Comparison of ENCODE assay signal across 8 cellular contexts in genomic region chr5:103562453-103563157, GRCh38. TPM values are rescaled to one million over a fixed set of nuclear protein-coding genes. Genes with fewer than 3 reads are reported as not detected.
A peak's percentile ranks its signal among the peaks of the same experiment; 100 is the strongest.
DNase-seq lines count a peak whose midpoint lies in the region; ATAC-seq, FAIRE-seq and TF ChIP-seq lines count a peak whose summit lies in the region.

Gene NUDT12, minus strand, starts transcription at chr5:103562789. Its CDS starts 2,541 bp downstream, at chr5:103560248.

- TF ChIP-seq RAD21 in HepG2 (CRISPR knock-in tag; IDR thresholded peaks at IDR 0.05), result no peak

- POLR2A ChIA-PET in A673 (lab: Charles Lee; ENCODE audit: low non-redundant PET) (interaction anchor here (0.8 kb wide), 1 partner anchor 443 kb away, joined by 11 read pairs; the partner anchor contains the start of gene GIN1), HepG2 (lab: Yijun Ruan, JAX) (interaction anchor here (0.6 kb wide), 1 partner anchor 518 kb away, joined by 3 read pairs; no protein-coding TSS in a partner anchor)
- POLR2A ChIA-PET in activated CD4-positive, alpha-beta T cell treated with anti-CD3 and anti-CD28 coated beads, Interleukin-2, amount 10 ng/mL, durations not matched to agents 7 days and 5 days (lab: Charles Lee), result no interaction called here

- TF ChIP-seq EP300 in HepG2 (IDR thresholded peaks at IDR 0.05; ENCODE audit: low read depth in 2 of 2, low read length in 2 of 2) (no peak), HepG2 (CRISPR knock-in tag; IDR thresholded peaks at IDR 0.05; ENCODE audit: borderline replicate concordance) (no peak)

- TF ChIP-seq CTCF in A673 (conservative IDR thresholded peaks at IDR 0.05; ENCODE audit: low read depth, low read length), result no peak
- peak in 5 of 56 donors; percentile 5 to 17 (median 11) for TF ChIP-seq CTCF in dorsolateral prefrontal cortex (IDR thresholded peaks at IDR 0.05 in 54 of 56, conservative IDR thresholded peaks at IDR 0.05 in 2 of 56; ENCODE audit: low read depth in 1 of 56, partially characterized antibody in 56 of 56)
- no peak for TF ChIP-seq CTCF in HepG2 (CRISPR knock-in tag; IDR thresholded peaks at IDR 0.05)

- no peaks in the 10 kb centered on the region for H4K20me1 ChIP-seq in HepG2 (ENCODE audit: insufficient read depth, low read length)

- peaks cover 18% of the 10 kb centered on the region for H3K4me1 Mint-ChIP-seq in activated CD4-positive, alpha-beta T cell treated with anti-CD3 and anti-CD28 coated beads, Interleukin-2, amount 10 ng/mL, durations not matched to agents 7 days and 5 days

- H3K27me3 Mint-ChIP-seq in activated CD4-positive, alpha-beta T cell treated with anti-CD3 and anti-CD28 coated beads, Interleukin-2, amount 10 ng/mL, durations not matched to agents 7 days and 5 days, result no peaks in the 10 kb centered on the region

- H3K4me2 ChIP-seq in HepG2 (ENCODE audit: low read depth, low read length), result peak within 1 kb of the TSS; percentile 69

- H3K9me3 Mint-ChIP-seq in activated CD4-positive, alpha-beta T cell treated with anti-CD3 and anti-CD28 coated beads, Interleukin-2, amount 10 ng/mL, durations not matched to agents 7 days and 5 days, result no peaks in the 10 kb centered on the region

- H3K79me2 ChIP-seq in HepG2 (ENCODE audit: insufficient read depth, low read length), result no peaks in the 10 kb centered on the region

- intact Hi-C loops in A673 (cut with micrococcal nuclease; ENCODE audit: unreplicated experiment) (no loop called here), dorsolateral prefrontal cortex (cut with DNase I) (no loop called here), HepG2 (cut with micrococcal nuclease; ENCODE audit: unreplicated experiment) (no loop called here)

- DNase-seq in A673 (ENCODE audit: low spot score), result peak; percentile 87
- DNase-seq in NCI-H2196 (lab: John Stamatoyannopoulos, UW; ENCODE audit: unreplicated experiment), result peak; percentile 71
- peak; percentile 29 for DNase-seq in activated CD4-positive, alpha-beta T cell treated with anti-CD3 and anti-CD28 coated beads, Interleukin-2, amount 10 ng/mL, durations not matched to agents 7 days and 5 days
- DNase-seq in dorsolateral prefrontal cortex, result peak; percentile 60 to 82 (median 73)
- peak; percentile 39 for DNase-seq in HepG2 (ENCODE audit: low spot score)
- peak; percentile 14 for DNase-seq in stimulated activated CD4-positive, alpha-beta T cell treated with anti-CD3 and anti-CD28 coated beads, Interleukin-2, amount 100 ng/mL, for 4 hours (ENCODE audit: low read depth)

- CTCF ChIA-PET in A673 (lab: Charles Lee) (no interaction called here), HepG2 (lab: Yijun Ruan, JAX; ENCODE audit: low intra/inter-chr PET ratio, low total read pairs) (no interaction called here)
- CTCF ChIA-PET in activated CD4-positive, alpha-beta T cell treated with anti-CD3 and anti-CD28 coated beads, Interleukin-2, amount 10 ng/mL, durations not matched to agents 7 days and 5 days (lab: Charles Lee), result no interaction called here

- BruUV-seq in A673 (replicated peaks; lab: Mats Ljungman, UMichigan) (no TSS peak), HepG2 (replicated peaks; lab: Mats Ljungman, UMichigan) (no TSS peak)

- H3K4me3 ChIP-seq in A673 (ENCODE audit: low read depth, low read length, poor library complexity, severe bottlenecking) (peak within 1 kb of the TSS; percentile 59), dorsolateral prefrontal cortex (peak within 1 kb of the TSS; percentile 61 to 91 (median 77)), HepG2 (replicated peaks in 1 of 3; ENCODE audit: insufficient read depth in 1 of 3, low read depth in 2 of 3, low read length in 3 of 3) (peak within 1 kb of the TSS; percentile 56 to 72 (median 70))

- H3K9me3 ChIP-seq in A673 (ENCODE audit: low read depth, low read length, poor library complexity, severe bottlenecking) (no peaks in the 10 kb centered on the region), HepG2 (ENCODE audit: low read length) (no peaks in the 10 kb centered on the region)

- in situ Hi-C loops in HepG2 (cut with HindIII; ENCODE audit: extremely low pct_ligation_motif_present, low pct_unique_long_range_greater_than_20kb), result no loop called here

- H3K9ac ChIP-seq in HepG2 (ENCODE audit: insufficient read depth, low read depth, low read length), result peak within 1 kb of the TSS; percentile 64

- H3K36me3 Mint-ChIP-seq in activated CD4-positive, alpha-beta T cell treated with anti-CD3 and anti-CD28 coated beads, Interleukin-2, amount 10 ng/mL, durations not matched to agents 7 days and 5 days (ENCODE audit: low read depth), result no peaks in the 10 kb centered on the region

- no peak for FAIRE-seq in HepG2 (lab: Jason Lieb, UNC)

- H3K27ac Mint-ChIP-seq in activated CD4-positive, alpha-beta T cell treated with anti-CD3 and anti-CD28 coated beads, Interleukin-2, amount 10 ng/mL, durations not matched to agents 7 days and 5 days, result peak within 1 kb of the TSS; percentile 67

- 38% methylated on average over 29 of the region's 37 CpGs for WGBS in HepG2 (ENCODE audit: low lambda C conversion rate)

- peak within 1 kb of the TSS; percentile 78 for H3K4me3 Mint-ChIP-seq in activated CD4-positive, alpha-beta T cell treated with anti-CD3 and anti-CD28 coated beads, Interleukin-2, amount 10 ng/mL, durations not matched to agents 7 days and 5 days

- H3K27me3 ChIP-seq in A673 (replicated peaks; ENCODE audit: insufficient read depth, low read depth, low read length, poor library complexity), result no peaks in the 10 kb centered on the region
- no peaks in the 10 kb centered on the region for H3K27me3 ChIP-seq in dorsolateral prefrontal cortex
- H3K27me3 ChIP-seq in HepG2 (ENCODE audit: control insufficient read depth in 1 of 2, insufficient read depth in 2 of 2, low read length in 2 of 2), result no peaks in the 10 kb centered on the region; a peak in 1 of 5 replicates

- peak within 1 kb of the TSS; percentile 85 for H3K27ac ChIP-seq in A673 (ENCODE audit: low read depth, low read length, poor library complexity, severe bottlenecking)
- peak within 1 kb of the TSS; percentile 63 to 97 (median 85) for H3K27ac ChIP-seq in dorsolateral prefrontal cortex
- H3K27ac ChIP-seq in HepG2 (ENCODE audit: extremely low read length, insufficient read depth, low read length), result peak within 1 kb of the TSS; percentile 80

- peak; percentile 31 to 65; a peak in 3 of 4 replicates for TF ChIP-seq POLR2A in HepG2 (IDR thresholded peaks at IDR 0.05; ENCODE audit: insufficient read depth in 1 of 2, low read depth in 2 of 2, low read length in 2 of 2)

- no peaks in the 10 kb centered on the region for H3K36me3 ChIP-seq in A673 (ENCODE audit: insufficient read depth, low read length, poor library complexity, severe bottlenecking)
- no peaks in the 10 kb centered on the region for H3K36me3 ChIP-seq in HepG2 (replicated peaks in 1 of 2; ENCODE audit: control insufficient read depth in 1 of 2, insufficient read depth in 2 of 2, low read length in 2 of 2)

- peak within 1 kb of the TSS; percentile 93 for H2AFZ ChIP-seq in HepG2 (ENCODE audit: low read length)

- ATAC-seq in GM18861 (IDR thresholded peaks at IDR 0.05; ENCODE audit: unreplicated experiment) (peak; percentile 81), HG03064 (IDR thresholded peaks at IDR 0.05; ENCODE audit: low read depth, unreplicated experiment) (peak; percentile 96), HepG2 (peak; percentile 97)

- H3K4me1 ChIP-seq in A673 (ENCODE audit: insufficient read depth, low read length, poor library complexity, severe bottlenecking) (no peaks in the 10 kb centered on the region), HepG2 (ENCODE audit: insufficient read depth, low read length) (no peaks in the 10 kb centered on the region; the same call in 1 of the 2 replicates)

TF ChIP-seq in HepG2, 621 proteins besides CTCF, POLR2A, EP300 and RAD21 (continues in another document):
- TF ChIP-seq PRMT3 (CRISPR knock-in tag; IDR thresholded peaks at IDR 0.05; ENCODE audit: borderline replicate concordance, low read depth), result no peak
- peak; percentile 52; the same call in 1 of the 2 replicates for TF ChIP-seq ZFY (CRISPR knock-in tag; IDR thresholded peaks at IDR 0.05)
- TF ChIP-seq ZNF143 (CRISPR knock-in tag; IDR thresholded peaks at IDR 0.05), result peak; percentile 71
- no peak for TF ChIP-seq ELF3 (CRISPR knock-in tag; IDR thresholded peaks at IDR 0.05)
- TF ChIP-seq ZBTB20 (CRISPR knock-in tag; IDR thresholded peaks at IDR 0.05; ENCODE audit: borderline replicate concordance, low read depth), result 0 out of 2 replicates have a peak, but pooled peaks have one; percentile 23
- no peak for TF ChIP-seq HHEX (CRISPR knock-in tag; IDR thresholded peaks at IDR 0.05)
- TF ChIP-seq TRIM24 (CRISPR knock-in tag; IDR thresholded peaks at IDR 0.05), result no peak
- no peak for TF ChIP-seq ZNF598 (CRISPR knock-in tag; IDR thresholded peaks at IDR 0.05; ENCODE audit: borderline replicate concordance)
- TF ChIP-seq ZKSCAN8 (CRISPR knock-in tag; IDR thresholded peaks at IDR 0.05; ENCODE audit: borderline replicate concordance), result no peak

RNA-seq across cellular contexts. Expression of gene NUDT12, which starts in this region (rescaled TPM):
- total RNA-seq in A673 (2021), result 10.2 and 10.9 TPM in 2 replicates
- total RNA-seq in activated CD4-positive, alpha-beta T cell treated with anti-CD3 and anti-CD28 coated beads, Interleukin-2, amount 10 ng/mL, durations not matched to agents 7 days and 5 days, result under 1 TPM; 0.62 to 0.85 TPM
- 10 to 100 TPM in 117 of 120 experiments, 1 to 10 TPM in 3; 4.2 to 29.6 (median 15.9) TPM for total RNA-seq in dorsolateral prefrontal cortex
- 5.4 and 6.3 TPM in 2 replicates for total RNA-seq in HepG2 (2016; rRNA removed; fragmentation: Illumina TruSeq; extraction: Trizol)
- total RNA-seq in HepG2 (2016; cell fraction: cytosol; rRNA removed; fragmentation: Illumina TruSeq; extraction: Trizol; ENCODE audit: low read depth), result 0.40 and 0.44 TPM in 2 replicates
- 4.6 and 6.1 TPM in 2 replicates for total RNA-seq in HepG2 (2016; cell fraction: insoluble cytoplasmic fraction; rRNA removed; fragmentation: Illumina TruSeq; extraction: Trizol)
- 0.62 and 1.2 TPM in 2 replicates for total RNA-seq in HepG2 (2016; cell fraction: membrane; rRNA removed; fragmentation: Illumina TruSeq; extraction: Trizol)
- total RNA-seq in HepG2 (2016; cell fraction: nucleus; rRNA removed; fragmentation: Illumina TruSeq; extraction: Trizol), result 5.1 and 5.8 TPM in 2 replicates
- polyA plus RNA-seq in HepG2 (2011; rRNA removed), result 2.3 and 2.4 TPM in 2 replicates
- polyA plus RNA-seq in HepG2 (2011; cell fraction: cytosol; rRNA removed), result 0.43 and 1.1 TPM in 2 replicates
- polyA plus RNA-seq in HepG2 (2011; cell fraction: nucleus; rRNA removed), result 2.7 and 3.7 TPM in 2 replicates
- 2.0 and 2.5 TPM in 2 replicates for polyA plus RNA-seq in HepG2 (2012)
- 0.16 and 0.23 TPM in 2 replicates for polyA plus RNA-seq in HepG2 (2016; cell fraction: cytosol; fragmentation: Illumina TruSeq; extraction: Trizol; ENCODE audit: low read depth)
- polyA plus RNA-seq in HepG2 (2016; cell fraction: insoluble cytoplasmic fraction; fragmentation: Illumina TruSeq; extraction: Trizol; ENCODE audit: low read depth), result 4.1 and 4.4 TPM in 2 replicates
- polyA plus RNA-seq in HepG2 (2016; cell fraction: membrane; fragmentation: Illumina TruSeq; extraction: Trizol; ENCODE audit: low read depth), result 0.43 and 0.55 TPM in 2 replicates
- polyA plus RNA-seq in HepG2 (2016; cell fraction: nucleus; fragmentation: Illumina TruSeq; extraction: Trizol; ENCODE audit: insufficient read depth, low read depth), result 6.8 and 8.7 TPM in 2 replicates
- polyA minus RNA-seq in HepG2 (2011; rRNA and poly(A)+ RNA removed; ENCODE audit: low replicate concordance), result 0.16 and 2.0 TPM in 2 replicates
- 0.88 and 1.3 TPM in 2 replicates for polyA minus RNA-seq in HepG2 (2011; cell fraction: cytosol; rRNA and poly(A)+ RNA removed)
- 5.2 and 6.8 TPM in 2 replicates for polyA minus RNA-seq in HepG2 (2011; cell fraction: nucleus; rRNA and poly(A)+ RNA removed)

Comparison
In these comparisons a context has a peak if more than half of its experiments do, and no peak if none do; other contexts are left out.
1. Peak in every context shown above with its lines: DNase-seq, ATAC-seq, H3K4me3 ChIP-seq and H3K27ac ChIP-seq.
2. Peak in DNase-seq in activated CD4-positive, alpha-beta T cell treated with anti-CD3 and anti-CD28 coated beads, Interleukin-2, amount 10 ng/mL, durations not matched to agents 7 days and 5 days; RNA of the gene not detected or under 1 TPM.
3. DNase-seq: peak in every context shown above with its lines; median percentile 87 in A673; 73 in dorsolateral prefrontal cortex; 71 in NCI-H2196; 39 in HepG2; 29 in activated CD4-positive, alpha-beta T cell treated with anti-CD3 and anti-CD28 coated beads, Interleukin-2, amount 10 ng/mL, durations not matched to agents 7 days and 5 days; 14 in stimulated activated CD4-positive, alpha-beta T cell treated with anti-CD3 and anti-CD28 coated beads, Interleukin-2, amount 100 ng/mL, for 4 hours.